Comparison of ENCODE assay signal across 8 cellular contexts in genomic region chr9:33884856-33885701, GRCh38.
DNase-seq lines count a peak whose midpoint lies in the region; ATAC-seq and TF ChIP-seq lines count a peak whose summit lies in the region.

No MANE protein-coding gene starts in this region.

- H3K27ac Mint-ChIP-seq in T-helper 17 cell, result peak overlapping the region; percentile 72

- no peaks in the 10 kb centered on the region for H3K9me3 ChIP-seq in T-helper 17 cell (ENCODE audit: control insufficient read depth, low read length, poor library complexity, severe bottlenecking)

- POLR2A ChIA-PET in HEK293T (lab: Yijun Ruan, JAX), result no interaction called here

- no peak overlapping the region for H3K4me3 Mint-ChIP-seq in T-helper 17 cell

- peak; percentile 9 for DNase-seq in AG10803 (ENCODE audit: low read depth)
- DNase-seq in HEK293T (ENCODE audit: extremely low spot score), result peak; percentile 17
- DNase-seq in T-helper 17 cell, result no peak
- DNase-seq in left colon, result peak in 1 of 2 donors; percentile 47
- no peak for DNase-seq in GM13977 (ENCODE audit: low spot score)
- no peak for DNase-seq in midbrain (lab: John Stamatoyannopoulos, UW)

- in situ Hi-C loops in GM13977 (cut with MboI; ENCODE audit: low pct_unique_long_range_greater_than_20kb, low sequenced_read_pairs, unreplicated experiment), result no loop called here

- intact Hi-C loops in left colon (cut with DNase I, micrococcal nuclease), result no loop called here

- ATAC-seq in T-helper 17 cell, result no peak
- peak; percentile 72 for ATAC-seq in left colon
- ATAC-seq in GM19324 (IDR thresholded peaks at IDR 0.05; ENCODE audit: low FRiP score, unreplicated experiment), result no peak
- ATAC-seq in GM18873 (IDR thresholded peaks at IDR 0.05; ENCODE audit: low FRiP score, unreplicated experiment), result no peak

- no peaks in the 10 kb centered on the region for H3K27me3 Mint-ChIP-seq in T-helper 17 cell

- peaks cover 31% of the 10 kb centered on the region for H3K4me1 Mint-ChIP-seq in T-helper 17 cell

- TF ChIP-seq CTCF in AG10803 (conservative IDR thresholded peaks at IDR 0.05; ENCODE audit: low read length) (no peak), GM13977 (IDR thresholded peaks at IDR 0.05; ENCODE audit: extremely low read depth, insufficient read depth, missing control alignments) (no peak)

- CTCF ChIA-PET in HEK293T (lab: Yijun Ruan, JAX), result no interaction called here

- no peaks in the 10 kb centered on the region for H3K36me3 Mint-ChIP-seq in T-helper 17 cell (ENCODE audit: low read depth)

- H3K4me3 ChIP-seq in AG10803 (ENCODE audit: low read length), result no peak overlapping the region

TF ChIP-seq in HEK293T, 16 proteins besides CTCF, POLR2A, EP300 and RAD21:
- no peak for TF ChIP-seq ZNF384 (IDR thresholded peaks at IDR 0.05)
- TF ChIP-seq NFRKB (IDR thresholded peaks at IDR 0.05), result no peak
- TF ChIP-seq CTBP1 (IDR thresholded peaks at IDR 0.05; ENCODE audit: borderline replicate concordance), result no peak
- no peak for TF ChIP-seq LEF1 (IDR thresholded peaks at IDR 0.05; ENCODE audit: borderline replicate concordance)
- no peak for TF ChIP-seq PKNOX1 (IDR thresholded peaks at IDR 0.05)
- TF ChIP-seq TARDBP (IDR thresholded peaks at IDR 0.05), result no peak
- no peak for TF ChIP-seq ARNT (IDR thresholded peaks at IDR 0.05)
- TF ChIP-seq SUZ12 (IDR thresholded peaks at IDR 0.05), result no peak
- no peak for TF ChIP-seq FOXA1 (IDR thresholded peaks at IDR 0.05)
- no peak for TF ChIP-seq L3MBTL2 (conservative IDR thresholded peaks at IDR 0.05)
- TF ChIP-seq SP1 (IDR thresholded peaks at IDR 0.05), result no peak
- no peak for TF ChIP-seq HDGF (IDR thresholded peaks at IDR 0.05; ENCODE audit: borderline replicate concordance)
- no peak for TF ChIP-seq FOXM1 (IDR thresholded peaks at IDR 0.05; ENCODE audit: borderline replicate concordance)
- no peak for TF ChIP-seq ELF4 (IDR thresholded peaks at IDR 0.05)
- TF ChIP-seq FOXK2 (IDR thresholded peaks at IDR 0.05), result no peak
- no peak for TF ChIP-seq BHLHE40 (IDR thresholded peaks at IDR 0.05; ENCODE audit: borderline replicate concordance)

Comparison
In these comparisons a context has a peak if more than half of its experiments do, and no peak if none do; other contexts are left out.
1. DNase-seq: peak in AG10803 (single experiment) and HEK293T (single experiment); none in T-helper 17 cell (0 of 3), GM13977 (single experiment) and midbrain (single experiment).